22 cellular contexts compared by ENCODE assay signal in genomic region chr3:172365028-172365567, GRCh38.
"Had no signal": no experiment of that assay in that cellular context is flagged by ENCODE, and none has a peak within 500 bp of the region (broad histone marks: within the 10 kb centered on the region; RNA-seq: fewer than 3 reads in every experiment).

No MANE protein-coding gene starts in this region.

- H3K9ac ChIP-seq: KMS-11 had no signal

- H3K4me2 ChIP-seq: KMS-11 had no signal

- H3K4me1 Mint-ChIP-seq: IgD-negative memory B cell had no signal

- H3K27ac ChIP-seq: HL-60, KMS-11, RWPE1 had no signal

- H3K4me3 ChIP-seq: K562 had no signal

- H3K27ac Mint-ChIP-seq: IgD-negative memory B cell had no signal

- DNase-seq: Kasumi-1, MM.1S, NCI-H1092 treated with DMSO at 0.1 percent for 48 hours, NCI-H1436, NCI-H187, NCI-H2029, NCI-H2081 treated with DMSO at 0.1 percent for 48 hours, NCI-H2171, NCI-H226, NCI-H446, NCI-H510A, NCI-H524 treated with DMSO at 0.1 percent for 48 hours, NCI-H69, NCI-H774, PC-3, SHP77 had no signal

- H3K4me3 Mint-ChIP-seq: IgD-negative memory B cell had no signal

- H3K27me3 Mint-ChIP-seq: IgD-negative memory B cell had no signal

- ATAC-seq: K562, Panc1, PC-3 had no signal
